Comparison of ENCODE assay signal across 21 cellular contexts in the genomic region with DNA sequence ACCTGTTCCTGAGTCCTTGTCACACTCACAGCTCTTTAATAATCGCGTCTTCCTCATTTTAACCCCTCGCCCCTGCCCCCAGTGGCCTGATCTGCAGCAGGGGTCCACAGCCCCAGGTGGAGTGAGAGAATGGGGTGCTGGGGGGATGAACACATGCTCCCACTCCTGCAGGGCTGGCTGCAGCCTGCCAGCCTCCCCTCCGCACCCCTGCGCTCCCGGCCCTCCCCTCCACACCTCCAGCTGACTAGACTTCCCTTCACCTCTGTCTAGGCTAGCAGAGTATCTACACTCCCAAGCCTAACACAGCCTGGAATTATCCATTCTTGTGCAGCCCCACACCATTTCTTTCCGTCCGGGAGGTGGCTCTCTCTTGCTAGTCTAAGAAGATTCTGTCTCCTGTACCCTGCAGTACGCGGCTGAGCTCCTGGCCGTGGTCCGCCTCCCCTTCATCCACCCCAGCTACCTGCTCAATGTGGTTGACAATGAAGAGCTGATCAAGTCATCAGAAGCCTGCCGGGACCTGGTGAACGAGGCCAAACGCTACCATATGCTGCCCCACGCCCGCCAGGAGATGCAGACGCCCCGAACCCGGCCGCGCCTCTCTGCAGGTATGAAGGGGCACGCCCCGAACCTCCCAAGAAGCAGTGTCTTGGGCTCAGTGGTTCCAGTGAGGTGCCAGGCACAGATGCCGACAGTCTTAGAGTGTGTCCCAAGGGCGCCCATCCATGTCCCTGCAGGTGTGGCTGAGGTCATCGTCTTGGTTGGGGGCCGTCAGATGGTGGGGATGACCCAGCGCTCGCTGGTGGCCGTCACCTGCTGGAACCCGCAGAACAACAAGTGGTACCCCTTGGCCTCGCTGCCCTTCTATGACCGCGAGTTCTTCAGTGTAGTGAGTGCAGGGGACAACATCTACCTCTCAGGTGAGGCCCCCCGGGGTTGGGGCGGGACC.
A peak's percentile ranks its signal among the peaks of the same experiment; 100 is the strongest.
DNase-seq lines count a peak whose midpoint lies in the region; ATAC-seq, FAIRE-seq and TF ChIP-seq lines count a peak whose summit lies in the region.
"Had no signal": no experiment of that assay in that cellular context is flagged by ENCODE, and none has a peak within 500 bp of the region (broad histone marks: within the 10 kb centered on the region; RNA-seq: fewer than 3 reads in every experiment).

No MANE protein-coding gene starts in this region.

- no peaks in the 10 kb centered on the region for H3K27me3 ChIP-seq in right atrium auricular region
- H3K27me3 ChIP-seq in astrocyte (ENCODE audit: insufficient read depth, low read length): no peaks in the 10 kb centered on the region
- H3K27me3 ChIP-seq in neuronal stem cell (ENCODE audit: control insufficient read depth in 3 of 3, insufficient read depth in 3 of 3, low read depth in 1 of 3, low read length in 3 of 3): no peaks in the 10 kb centered on the region
- H3K27me3 ChIP-seq in aorta (ENCODE audit: control insufficient read depth in 1 of 2, insufficient read depth in 2 of 2, low read length in 1 of 2): no peaks in the 10 kb centered on the region
- H3K27me3 ChIP-seq: MG63 had no signal

- H3K4me2 ChIP-seq in astrocyte (ENCODE audit: low read length) (no peak overlapping the region), neuronal stem cell (ENCODE audit: insufficient read depth, low read length, poor library complexity, severe bottlenecking) (no peak overlapping the region)

- no peak overlapping the region for H2BK15ac ChIP-seq in neuronal stem cell (ENCODE audit: low read length)

- H3K4me1 Mint-ChIP-seq in astrocyte (ENCODE audit: low read depth, unreplicated experiment): no peaks in the 10 kb centered on the region

- H3K18ac ChIP-seq in neuronal stem cell (ENCODE audit: low read length): no peak overlapping the region

- TF ChIP-seq CTCF in right atrium auricular region (IDR thresholded peaks at IDR 0.05): no peak
- no peak for TF ChIP-seq CTCF in astrocyte (IDR thresholded peaks at IDR 0.05; ENCODE audit: insufficient read depth, low read depth, low read length)

- H3K27ac ChIP-seq in right atrium auricular region (no peak overlapping the region), astrocyte (ENCODE audit: low read depth, low read length) (no peak overlapping the region), neuronal stem cell (replicated peaks; ENCODE audit: low read length) (no peak overlapping the region), aorta (ENCODE audit: low read depth in 1 of 2, low read length in 2 of 2) (no peak overlapping the region)

- peak overlapping the region; percentile 39 for H2BK120ac ChIP-seq in neuronal stem cell (ENCODE audit: low read depth, low read length)

- H3K36me3 ChIP-seq in right atrium auricular region (peaks cover 10% of the 10 kb centered on the region), astrocyte (ENCODE audit: insufficient read depth, low read length) (no peaks in the 10 kb centered on the region), neuronal stem cell (replicated peaks in 1 of 2; ENCODE audit: control insufficient read depth in 2 of 2, insufficient read depth in 2 of 2, low read length in 2 of 2) (peaks cover 4 to 65% of the 10 kb centered on the region in 2 donors), aorta (ENCODE audit: control insufficient read depth in 1 of 2, insufficient read depth in 2 of 2, low read length in 1 of 2) (peaks cover 0 to 5% of the 10 kb centered on the region in 2 donors)

- no peak overlapping the region for H3K4me3 Mint-ChIP-seq in astrocyte (ENCODE audit: unreplicated experiment)

- peaks cover 42% of the 10 kb centered on the region for H3K36me3 Mint-ChIP-seq in astrocyte (ENCODE audit: low read depth, unreplicated experiment)

- no peak overlapping the region for H3K9ac ChIP-seq in astrocyte (ENCODE audit: low read length)
- H3K9ac ChIP-seq in neuronal stem cell (ENCODE audit: low read depth, low read length, poor library complexity): peak overlapping the region; percentile 13

- no peak overlapping the region for H2BK12ac ChIP-seq in neuronal stem cell (ENCODE audit: low read length)

- no peak overlapping the region for H2BK5ac ChIP-seq in neuronal stem cell (ENCODE audit: low read length)

- no peak overlapping the region for H3K4ac ChIP-seq in neuronal stem cell (ENCODE audit: low read length)

- no peak overlapping the region for H2AK5ac ChIP-seq in neuronal stem cell (ENCODE audit: low read depth, low read length)

- no peak for ATAC-seq in left cardiac atrium
- no peak for ATAC-seq in aorta (ENCODE audit: low FRiP score)
- no peak for ATAC-seq in HG03520 (IDR thresholded peaks at IDR 0.05; ENCODE audit: unreplicated experiment)

- H3K23ac ChIP-seq in neuronal stem cell (ENCODE audit: low read depth, low read length, poor library complexity): peak overlapping the region; percentile 25

- no peaks in the 10 kb centered on the region for H3K9me3 ChIP-seq in right atrium auricular region
- H3K9me3 ChIP-seq in astrocyte (ENCODE audit: insufficient read depth, low read depth, low read length): no peaks in the 10 kb centered on the region
- H3K9me3 ChIP-seq in neuronal stem cell (replicated peaks in 1 of 2; ENCODE audit: control insufficient read depth in 2 of 2, insufficient read depth in 1 of 2, low read depth in 1 of 2, low read length in 2 of 2): peaks cover 2 to 15% of the 10 kb centered on the region in 2 donors
- no peaks in the 10 kb centered on the region for H3K9me3 ChIP-seq in aorta (ENCODE audit: control insufficient read depth, low read length)

- H2AFZ ChIP-seq in astrocyte (ENCODE audit: low read depth, low read length) (no peak overlapping the region), neuronal stem cell (ENCODE audit: low read length) (no peak overlapping the region)

- FAIRE-seq in astrocyte (lab: Jason Lieb, UNC): no peak
- FAIRE-seq: GM12892, H54, RCC 7860 had no signal

- H3K4me3 ChIP-seq in right atrium auricular region: no peak overlapping the region
- H3K4me3 ChIP-seq in astrocyte (ENCODE audit: insufficient read depth, low read depth, low read length): no peak overlapping the region
- H3K4me3 ChIP-seq in neuronal stem cell (ENCODE audit: low read length in 2 of 2): no peak overlapping the region
- H3K4me3 ChIP-seq in aorta (ENCODE audit: low read length in 2 of 2): no peak overlapping the region
- H3K4me3 ChIP-seq: MG63 had no signal

- peak; percentile 24 for DNase-seq in left cardiac atrium
- no peak for DNase-seq in right atrium auricular region (ENCODE audit: low spot score)
- DNase-seq in astrocyte (ENCODE audit: low read depth): no peak
- no peak for DNase-seq in neuronal stem cell (ENCODE audit: low spot score)
- DNase-seq in aorta: peak; percentile 34 to 73
- DNase-seq in dedifferentiated amniotic fluid mesenchymal stem cell (ENCODE audit: extremely low spot score): no peak
- DNase-seq: Calu3, DMS153, DND-41, KG1, MG63, NCI-H1105 treated with DMSO at 0.1 percent for 48 hours, NCI-H146, NCI-H1930, NCI-H2107, NCI-H524 treated with DMSO at 0.1 percent for 48 hours, NCI-H774 had no signal

- WGBS in neuronal stem cell (ENCODE audit: extremely low coverage in 2 of 2, insufficient read length in 2 of 2, insufficient replicate concordance in 1 of 2), 2 donors: no CpG with 5 or more reads among the region's 37 CpGs
- 94 to 97% methylated on average over 37 of the region's 37 CpGs for WGBS in aorta, 2 donors

- no peak overlapping the region for H3K14ac ChIP-seq in neuronal stem cell (ENCODE audit: low read length)

- H3K27ac Mint-ChIP-seq in astrocyte (ENCODE audit: unreplicated experiment): peak overlapping the region; percentile 26

- no peaks in the 10 kb centered on the region for H3K79me1 ChIP-seq in neuronal stem cell (ENCODE audit: low read depth, low read length)

- H4K8ac ChIP-seq in neuronal stem cell (ENCODE audit: low read depth, low read length): no peak overlapping the region

- H3K4me1 ChIP-seq in right atrium auricular region (no peaks in the 10 kb centered on the region), astrocyte (ENCODE audit: insufficient read depth, low read length) (peaks cover 14% of the 10 kb centered on the region), neuronal stem cell (ENCODE audit: control insufficient read depth in 2 of 2, insufficient read depth in 1 of 2, low read depth in 1 of 2, low read length in 2 of 2) (no peaks in the 10 kb centered on the region), aorta (ENCODE audit: control insufficient read depth in 1 of 2, insufficient read depth in 2 of 2, low read length in 2 of 2) (no peaks in the 10 kb centered on the region)

- intact Hi-C loops in left cardiac atrium (cut with DNase I) (no loop called here), aorta (cut with DNase I) (no loop called here)

- H4K20me1 ChIP-seq in astrocyte (ENCODE audit: insufficient read depth, low read length): peaks cover 13% of the 10 kb centered on the region

- H3K9me3 Mint-ChIP-seq in astrocyte (ENCODE audit: unreplicated experiment): peaks cover 4% of the 10 kb centered on the region

- H3K27me3 Mint-ChIP-seq in astrocyte (ENCODE audit: low read depth, unreplicated experiment): peaks cover 17% of the 10 kb centered on the region

- H3K79me2 ChIP-seq in astrocyte (ENCODE audit: insufficient read depth, low read length): no peaks in the 10 kb centered on the region

- H4K91ac ChIP-seq in neuronal stem cell (ENCODE audit: low read depth, low read length, poor library complexity): no peak overlapping the region

Comparison
In these comparisons a context has a peak if more than half of its experiments do, and no peak if none do; other contexts are left out.
1. DNase-seq: peak in left cardiac atrium (single experiment) and aorta (2 of 2); none in right atrium auricular region (single experiment), astrocyte (single experiment), neuronal stem cell (single experiment) and dedifferentiated amniotic fluid mesenchymal stem cell (single experiment).